8 cellular contexts compared by ENCODE assay signal in the genomic region with DNA sequence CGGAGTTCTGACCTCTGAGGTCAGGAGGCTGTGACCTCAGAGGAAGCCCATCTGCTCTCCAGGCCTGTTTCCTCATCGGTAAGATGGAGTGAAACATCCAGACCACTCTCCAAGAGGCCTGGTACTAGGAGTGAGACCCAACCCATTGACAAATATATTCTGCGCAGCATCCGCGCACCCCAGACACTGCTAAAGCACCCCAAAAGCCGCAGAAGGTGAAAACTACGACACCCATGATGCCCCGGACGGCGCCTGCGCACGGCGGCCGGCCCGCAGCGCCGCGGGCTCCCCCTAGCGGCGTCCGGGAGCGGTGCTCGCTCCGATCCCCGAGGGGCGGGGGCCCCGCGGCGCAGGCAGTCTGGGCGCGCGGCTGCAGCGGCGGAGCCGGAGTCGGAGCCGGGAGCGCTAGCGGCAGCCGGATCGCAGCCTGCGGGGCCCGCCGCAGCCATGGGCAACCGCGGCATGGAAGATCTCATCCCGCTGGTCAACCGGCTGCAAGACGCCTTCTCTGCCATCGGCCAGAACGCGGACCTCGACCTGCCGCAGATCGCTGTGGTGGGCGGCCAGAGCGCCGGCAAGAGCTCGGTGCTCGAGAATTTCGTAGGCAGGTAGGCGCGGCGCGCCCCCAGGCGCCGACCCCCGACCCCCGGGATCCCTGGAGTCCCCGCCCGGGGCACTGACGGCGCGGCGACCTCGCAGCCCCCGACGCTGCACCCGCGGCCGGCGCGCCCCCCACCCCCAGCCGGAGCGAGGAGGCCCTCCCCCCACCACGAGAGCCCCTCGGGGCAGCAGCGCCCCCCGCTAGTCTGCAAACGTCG. TPM values are rescaled to one million over a fixed set of nuclear protein-coding genes. Genes with fewer than 3 reads are reported as not detected.
DNase-seq lines count a peak whose midpoint lies in the region; ATAC-seq and TF ChIP-seq lines count a peak whose summit lies in the region.

A gene (plus strand): TSS at position 356 of the 818 bp plus-strand sequence. CDS start 92 bp downstream, at position 448.

- TF ChIP-seq EP300 in gastroesophageal sphincter (IDR thresholded peaks at IDR 0.05) = no peak

- H3K4me2 ChIP-seq in neuronal stem cell (ENCODE audit: insufficient read depth, low read length, poor library complexity, severe bottlenecking) = peak within 1 kb of the TSS; percentile 83

- peak in 1 of 2 donors; percentile 57 for TF ChIP-seq POLR2A in gastroesophageal sphincter (IDR thresholded peaks at IDR 0.05)

- peak within 1 kb of the TSS; percentile 99 for H3K23ac ChIP-seq in neuronal stem cell (ENCODE audit: low read depth, low read length, poor library complexity)

- H3K27ac ChIP-seq in gastroesophageal sphincter = peak within 1 kb of the TSS in 3 of 4 donors; percentile 47 to 76 (median 55)
- peak within 1 kb of the TSS; percentile 94 for H3K27ac ChIP-seq in neuronal stem cell (replicated peaks; ENCODE audit: low read length)
- H3K27ac ChIP-seq in substantia nigra (ENCODE audit: low read depth, low read length, poor library complexity, severe bottlenecking) = peak within 1 kb of the TSS; percentile 19

- no peak within 1 kb of the TSS for H3K4ac ChIP-seq in neuronal stem cell (ENCODE audit: low read length)

- peak within 1 kb of the TSS; percentile 96 for H3K9ac ChIP-seq in neuronal stem cell (ENCODE audit: low read depth, low read length, poor library complexity)

- intact Hi-C loops in CD14-positive monocyte (cut with micrococcal nuclease) = no loop called here

- peaks cover 25% of the 10 kb centered on the region for H3K4me1 Mint-ChIP-seq in CD14-positive monocyte

- DNase-seq in CD14-positive monocyte (ENCODE audit: low spot score) = no peak
- peak in 53 of 76 experiments; percentile 2 to 63 (median 30) for DNase-seq in HUDEP-2 (lab: John Stamatoyannopoulos, UW; ENCODE audit: unreplicated experiment in 76 of 76)
- peak; percentile 27 for DNase-seq in SHP77 treated with DMSO at 0.1 percent for 48 hours (lab: John Stamatoyannopoulos, UW)
- DNase-seq in activated naive CD4-positive, alpha-beta T cell (lab: John Stamatoyannopoulos, UW) = peak; percentile 17 to 68 (median 34)
- DNase-seq in neuronal stem cell (ENCODE audit: low spot score) = peak; percentile 78
- peak in 40 of 49 donors; percentile 11 to 82 (median 37) for DNase-seq in substantia nigra (lab: John Stamatoyannopoulos, UW)

- peak within 1 kb of the TSS; percentile 98 for H2AFZ ChIP-seq in neuronal stem cell (ENCODE audit: low read length)

- H3K9me3 ChIP-seq in gastroesophageal sphincter (no peaks in the 10 kb centered on the region), neuronal stem cell (replicated peaks in 1 of 2; ENCODE audit: control insufficient read depth in 2 of 2, insufficient read depth in 1 of 2, low read depth in 1 of 2, low read length in 2 of 2) (no peaks in the 10 kb centered on the region)

- peak within 1 kb of the TSS; percentile 91 for H2BK5ac ChIP-seq in neuronal stem cell (ENCODE audit: low read length)

- H3K79me1 ChIP-seq in neuronal stem cell (ENCODE audit: low read depth, low read length) = peaks cover 9% of the 10 kb centered on the region

- peak within 1 kb of the TSS; percentile 81 to 89 for H3K4me3 Mint-ChIP-seq in CD14-positive monocyte

- no peaks in the 10 kb centered on the region for H3K36me3 ChIP-seq in gastroesophageal sphincter
- H3K36me3 ChIP-seq in neuronal stem cell (replicated peaks in 1 of 2; ENCODE audit: control insufficient read depth in 2 of 2, insufficient read depth in 2 of 2, low read length in 2 of 2) = peaks cover 0 to 9% of the 10 kb centered on the region in 2 donors

- H3K4me3 ChIP-seq in gastroesophageal sphincter (peak within 1 kb of the TSS; percentile 38 to 73), neuronal stem cell (ENCODE audit: low read length in 2 of 2) (peak within 1 kb of the TSS; percentile 87 to 91)

- H2BK120ac ChIP-seq in neuronal stem cell (ENCODE audit: low read depth, low read length) = peak within 1 kb of the TSS; percentile 68

- H3K14ac ChIP-seq in neuronal stem cell (ENCODE audit: low read length) = peak within 1 kb of the TSS; percentile 75

- H3K18ac ChIP-seq in neuronal stem cell (ENCODE audit: low read length) = peak within 1 kb of the TSS; percentile 98

- peak within 1 kb of the TSS; percentile 26 for H2BK12ac ChIP-seq in neuronal stem cell (ENCODE audit: low read length)

- H2AK5ac ChIP-seq in neuronal stem cell (ENCODE audit: low read depth, low read length) = peak within 1 kb of the TSS; percentile 49

- peak; percentile 65 for ATAC-seq in GM19395 (IDR thresholded peaks at IDR 0.05; ENCODE audit: unreplicated experiment)
- ATAC-seq in gastroesophageal sphincter = peak; percentile 88

- H3K36me3 Mint-ChIP-seq in CD14-positive monocyte = peaks cover 0 to 2% of the 10 kb centered on the region in 2 donors

- no peak within 1 kb of the TSS for H4K91ac ChIP-seq in neuronal stem cell (ENCODE audit: low read depth, low read length, poor library complexity)

- H3K9me3 Mint-ChIP-seq in CD14-positive monocyte = peaks cover 0 to 8% (median 0%) of the 10 kb centered on the region in 7 donors

- H3K27me3 Mint-ChIP-seq in CD14-positive monocyte (ENCODE audit: low read depth in 3 of 3) = peaks cover 15 to 26% (median 23%) of the 10 kb centered on the region in 3 donors

- peak within 1 kb of the TSS; percentile 44 to 94 (median 83) for H3K27ac Mint-ChIP-seq in CD14-positive monocyte

- H3K27me3 ChIP-seq in gastroesophageal sphincter (peaks cover 31% of the 10 kb centered on the region), neuronal stem cell (ENCODE audit: control insufficient read depth in 3 of 3, insufficient read depth in 3 of 3, low read depth in 1 of 3, low read length in 3 of 3) (no peaks in the 10 kb centered on the region)

- peak within 1 kb of the TSS; percentile 70 for H2BK15ac ChIP-seq in neuronal stem cell (ENCODE audit: low read length)

- TF ChIP-seq CTCF in CD14-positive monocyte (IDR thresholded peaks at IDR 0.05) = peak; percentile 98
- TF ChIP-seq CTCF in gastroesophageal sphincter (IDR thresholded peaks at IDR 0.05) = peak in 3 of 4 experiments; percentile 94 to 97 (median 96)

- H4K8ac ChIP-seq in neuronal stem cell (ENCODE audit: low read depth, low read length) = no peak within 1 kb of the TSS

- WGBS in gastroesophageal sphincter (ENCODE audit: low coverage in 1 of 2), 2 donors = 0% methylated on average over 2 of the region's 91 CpGs
- WGBS in neuronal stem cell (ENCODE audit: extremely low coverage in 2 of 2, insufficient read length in 2 of 2, insufficient replicate concordance in 1 of 2), 2 donors = no CpG with 5 or more reads among the region's 91 CpGs

- peaks cover 0 to 20% (median 5%) of the 10 kb centered on the region in 3 donors for H3K4me1 ChIP-seq in gastroesophageal sphincter
- H3K4me1 ChIP-seq in neuronal stem cell (ENCODE audit: control insufficient read depth in 2 of 2, insufficient read depth in 1 of 2, low read depth in 1 of 2, low read length in 2 of 2) = peaks cover 8 to 22% of the 10 kb centered on the region in 2 donors

RNA-seq across cellular contexts. Expression of the gene that starts here (rescaled TPM):
- under 1 TPM; 0.05 to 0.56 TPM for polyA plus RNA-seq in CD14-positive monocyte
- 10 to 100 TPM in 2 of 4 donors, 1 to 10 TPM in 2; 8.6 to 22.3 (median 14.4) TPM for total RNA-seq in gastroesophageal sphincter
- polyA plus RNA-seq in neuronal stem cell (2013, experiment 1 of 2) = 46.5 TPM
- 48.3 TPM for polyA plus RNA-seq in neuronal stem cell (2013, experiment 2 of 2)

Comparison
In these comparisons a context has a peak if more than half of its experiments do, and no peak if none do; other contexts are left out.
1. H3K27ac ChIP-seq: peak in every context shown above with its lines; median percentile 94 in neuronal stem cell; 55 in gastroesophageal sphincter; 19 in substantia nigra.